ENCODE assay signal across 9 cellular contexts in genomic region chr1:197327776-197328364, GRCh38. TPM values are rescaled to one million over a fixed set of nuclear protein-coding genes. Genes with fewer than 3 reads are reported as not detected.
DNase-seq lines count a peak whose midpoint lies in the region; ATAC-seq, FAIRE-seq and TF ChIP-seq lines count a peak whose summit lies in the region.
"Had no signal": no experiment of that assay in that cellular context is flagged by ENCODE, and none has a peak within 500 bp of the region (broad histone marks: within the 10 kb centered on the region; RNA-seq: fewer than 3 reads in every experiment).

No MANE protein-coding gene starts in this region.

- in situ Hi-C loops in transverse colon (cut with MboI; ENCODE audit: low pct_ligation_motif_present in 1 of 4, low pct_unique_long_range_greater_than_20kb in 1 of 4, low sequenced_read_pairs in 3 of 4), result no loop called here

- H3K27ac Mint-ChIP-seq in activated CD8-positive, alpha-beta T cell treated with anti-CD3 and anti-CD28 coated beads for 36 hours, result no peak overlapping the region
- no peak overlapping the region for H3K27ac Mint-ChIP-seq in activated CD8-positive, alpha-beta T cell treated with anti-CD3 and anti-CD28 coated beads, Interleukin-2, amount 10 ng/mL, durations not matched to agents 7 days and 5 days
- H3K27ac Mint-ChIP-seq in stimulated activated naive B cell treated with anti-CD40 and anti-IgM and Interleukin-4, amounts not matched to agents 10 μg/mL and 1 μg/mL and 100 μg/mL, for 72 hours, result no peak overlapping the region
- H3K27ac Mint-ChIP-seq: immature natural killer cell had no signal

- no peaks in the 10 kb centered on the region for H3K4me1 ChIP-seq in endothelial cell of umbilical vein (ENCODE audit: control insufficient read depth, extremely low read depth, insufficient read depth, low read length)
- H3K4me1 ChIP-seq in transverse colon, result no peaks in the 10 kb centered on the region

- CTCF ChIA-PET in activated CD8-positive, alpha-beta T cell treated with anti-CD3 and anti-CD28 coated beads for 36 hours (lab: Charles Lee), result interaction anchor here (0.6 to 3.7 kb wide), 6 partner anchors 8 to 180 kb away, joined by 3 to 23 read pairs (median 3); no protein-coding TSS in a partner anchor
- CTCF ChIA-PET in activated CD8-positive, alpha-beta T cell treated with anti-CD3 and anti-CD28 coated beads, Interleukin-2, amount 10 ng/mL, durations not matched to agents 7 days and 5 days (lab: Charles Lee), result interaction anchor here (0.6 to 4.1 kb wide), 7 partner anchors 9 to 147 kb away, joined by 3 to 39 read pairs (median 4); no protein-coding TSS in a partner anchor
- CTCF ChIA-PET in endothelial cell of umbilical vein (lab: Charles Lee), result interaction anchor here (0.6 to 2.8 kb wide), 6 partner anchors 9 to 112 kb away, joined by 3 to 23 read pairs (median 4); no protein-coding TSS in a partner anchor

- no peaks in the 10 kb centered on the region for H3K9me1 ChIP-seq in endothelial cell of umbilical vein (replicated peaks; ENCODE audit: control insufficient read depth, extremely low read depth, insufficient read depth, low read length)

- H3K36me3 Mint-ChIP-seq in activated CD8-positive, alpha-beta T cell treated with anti-CD3 and anti-CD28 coated beads for 36 hours (ENCODE audit: low read depth), result no peaks in the 10 kb centered on the region
- H3K36me3 Mint-ChIP-seq in activated CD8-positive, alpha-beta T cell treated with anti-CD3 and anti-CD28 coated beads, Interleukin-2, amount 10 ng/mL, durations not matched to agents 7 days and 5 days (ENCODE audit: low read depth), result no peaks in the 10 kb centered on the region
- no peaks in the 10 kb centered on the region for H3K36me3 Mint-ChIP-seq in stimulated activated naive B cell treated with anti-CD40 and anti-IgM and Interleukin-4, amounts not matched to agents 10 μg/mL and 1 μg/mL and 100 μg/mL, for 72 hours
- H3K36me3 Mint-ChIP-seq: immature natural killer cell had no signal

- POLR2A ChIA-PET in activated CD8-positive, alpha-beta T cell treated with anti-CD3 and anti-CD28 coated beads for 36 hours (lab: Charles Lee), result no interaction called here
- POLR2A ChIA-PET in activated CD8-positive, alpha-beta T cell treated with anti-CD3 and anti-CD28 coated beads, Interleukin-2, amount 10 ng/mL, durations not matched to agents 7 days and 5 days (lab: Charles Lee), result no interaction called here
- POLR2A ChIA-PET in endothelial cell of umbilical vein (lab: Charles Lee), result no interaction called here

- no peak overlapping the region for H3K4me3 Mint-ChIP-seq in activated CD8-positive, alpha-beta T cell treated with anti-CD3 and anti-CD28 coated beads for 36 hours
- H3K4me3 Mint-ChIP-seq in activated CD8-positive, alpha-beta T cell treated with anti-CD3 and anti-CD28 coated beads, Interleukin-2, amount 10 ng/mL, durations not matched to agents 7 days and 5 days, result no peak overlapping the region
- no peak overlapping the region for H3K4me3 Mint-ChIP-seq in stimulated activated naive B cell treated with anti-CD40 and anti-IgM and Interleukin-4, amounts not matched to agents 10 μg/mL and 1 μg/mL and 100 μg/mL, for 72 hours
- H3K4me3 Mint-ChIP-seq: immature natural killer cell had no signal

- WGBS in transverse colon (ENCODE audit: low coverage in 1 of 2), 2 donors, result 8 to 18% methylated on average over 2 of the region's 2 CpGs

- no peaks in the 10 kb centered on the region for H3K79me2 ChIP-seq in endothelial cell of umbilical vein (ENCODE audit: control insufficient read depth, insufficient read depth, low read length)

- H3K27ac ChIP-seq in endothelial cell of umbilical vein (ENCODE audit: insufficient read depth, low read depth, low read length), result no peak overlapping the region
- no peak overlapping the region for H3K27ac ChIP-seq in transverse colon

- no peak overlapping the region for H3K9ac ChIP-seq in endothelial cell of umbilical vein (replicated peaks; ENCODE audit: extremely low read depth, insufficient read depth, low read length)

- TF ChIP-seq POLR2A in endothelial cell of umbilical vein (IDR thresholded peaks at IDR 0.05; ENCODE audit: low read depth, low read length) (no peak), transverse colon (IDR thresholded peaks at IDR 0.05) (no peak)

- no peak for ATAC-seq in activated CD8-positive, alpha-beta T cell treated with anti-CD3 and anti-CD28 coated beads for 36 hours
- ATAC-seq in activated CD8-positive, alpha-beta T cell treated with anti-CD3 and anti-CD28 coated beads, Interleukin-2, amount 10 ng/mL, durations not matched to agents 7 days and 5 days, result no peak
- no peak for ATAC-seq in HG02973 (IDR thresholded peaks at IDR 0.05; ENCODE audit: unreplicated experiment)
- ATAC-seq in stimulated activated naive B cell treated with anti-CD40 and anti-IgM and Interleukin-4, amounts not matched to agents 10 μg/mL and 1 μg/mL and 100 μg/mL, for 72 hours (replicated peaks), result no peak
- no peak for ATAC-seq in HG03025 (IDR thresholded peaks at IDR 0.05; ENCODE audit: low FRiP score, unreplicated experiment)

- H4K20me1 ChIP-seq in endothelial cell of umbilical vein (replicated peaks; ENCODE audit: control insufficient read depth, extremely low read depth, insufficient read depth, low read length), result no peaks in the 10 kb centered on the region

- intact Hi-C loops in activated CD8-positive, alpha-beta T cell treated with anti-CD3 and anti-CD28 coated beads for 36 hours (cut with micrococcal nuclease), result loop anchor here (10.0 kb wide), 1 partner anchor 143 kb away; no protein-coding TSS in a partner anchor
- intact Hi-C loops in endothelial cell of umbilical vein (cut with micrococcal nuclease), result no loop called here
- intact Hi-C loops in transverse colon (cut with DNase I; ENCODE audit: low total_unique reads), result no loop called here

- peak; percentile 37 for FAIRE-seq in endothelial cell of umbilical vein (lab: Jason Lieb, UNC)

- no peaks in the 10 kb centered on the region for H3K36me3 ChIP-seq in endothelial cell of umbilical vein (ENCODE audit: control insufficient read depth in 2 of 2, extremely low read depth in 1 of 2, insufficient read depth in 2 of 2, low read length in 2 of 2)
- H3K36me3 ChIP-seq in transverse colon, result no peaks in the 10 kb centered on the region

- no peaks in the 10 kb centered on the region for H3K27me3 Mint-ChIP-seq in activated CD8-positive, alpha-beta T cell treated with anti-CD3 and anti-CD28 coated beads for 36 hours
- peaks cover 10% of the 10 kb centered on the region for H3K27me3 Mint-ChIP-seq in activated CD8-positive, alpha-beta T cell treated with anti-CD3 and anti-CD28 coated beads, Interleukin-2, amount 10 ng/mL, durations not matched to agents 7 days and 5 days (ENCODE audit: low read depth)
- no peaks in the 10 kb centered on the region for H3K27me3 Mint-ChIP-seq in stimulated activated naive B cell treated with anti-CD40 and anti-IgM and Interleukin-4, amounts not matched to agents 10 μg/mL and 1 μg/mL and 100 μg/mL, for 72 hours

- DNase-seq in activated CD8-positive, alpha-beta T cell treated with anti-CD3 and anti-CD28 coated beads for 36 hours, result no peak
- no peak for DNase-seq in activated CD8-positive, alpha-beta T cell treated with anti-CD3 and anti-CD28 coated beads, Interleukin-2, amount 10 ng/mL, durations not matched to agents 7 days and 5 days
- DNase-seq in NCI-H2227 treated with DMSO at 0.1 percent for 48 hours (lab: John Stamatoyannopoulos, UW) (peak; percentile 30), endothelial cell of umbilical vein (ENCODE audit: low read depth, low spot score) (peak; percentile 21), transverse colon (no peak)
- DNase-seq in stimulated activated naive B cell treated with anti-CD40 and anti-IgM and Interleukin-4, amounts not matched to agents 10 μg/mL and 1 μg/mL and 100 μg/mL, for 72 hours, result no peak
- DNase-seq: immature natural killer cell had no signal

- no peak overlapping the region for H2AFZ ChIP-seq in endothelial cell of umbilical vein (ENCODE audit: low read depth, low read length)

- dilution Hi-C loops in endothelial cell of umbilical vein (cut with MboI; ENCODE audit: extremely low pct_ligation_motif_present, low sequenced_read_pairs), result no loop called here

- H3K4me1 Mint-ChIP-seq in activated CD8-positive, alpha-beta T cell treated with anti-CD3 and anti-CD28 coated beads for 36 hours (ENCODE audit: low read depth), result no peaks in the 10 kb centered on the region
- H3K4me1 Mint-ChIP-seq in activated CD8-positive, alpha-beta T cell treated with anti-CD3 and anti-CD28 coated beads, Interleukin-2, amount 10 ng/mL, durations not matched to agents 7 days and 5 days (ENCODE audit: low read depth), result no peaks in the 10 kb centered on the region
- peaks cover 0 to 2% of the 10 kb centered on the region in 2 donors for H3K4me1 Mint-ChIP-seq in stimulated activated naive B cell treated with anti-CD40 and anti-IgM and Interleukin-4, amounts not matched to agents 10 μg/mL and 1 μg/mL and 100 μg/mL, for 72 hours
- H3K4me1 Mint-ChIP-seq: immature natural killer cell had no signal

- no peak overlapping the region for H3K4me2 ChIP-seq in endothelial cell of umbilical vein (ENCODE audit: insufficient read depth, low read length)

- no peak for TF ChIP-seq EP300 in transverse colon (IDR thresholded peaks at IDR 0.05; ENCODE audit: low read depth)

- H3K4me3 ChIP-seq in endothelial cell of umbilical vein (replicated peaks in 1 of 3; ENCODE audit: insufficient read depth in 1 of 3, low read depth in 1 of 3, low read length in 3 of 3) (no peak overlapping the region), transverse colon (no peak overlapping the region)

- H3K27me3 ChIP-seq in endothelial cell of umbilical vein (ENCODE audit: control insufficient read depth in 2 of 2, insufficient read depth in 2 of 2, low read length in 2 of 2) (peaks cover 0 to 2% of the 10 kb centered on the region in 2 experiments), transverse colon (no peaks in the 10 kb centered on the region)

- no peaks in the 10 kb centered on the region for H3K9me3 ChIP-seq in endothelial cell of umbilical vein (replicated peaks; ENCODE audit: control insufficient read depth, insufficient read depth, low read length)
- no peaks in the 10 kb centered on the region for H3K9me3 ChIP-seq in transverse colon

- H3K9me3 Mint-ChIP-seq in activated CD8-positive, alpha-beta T cell treated with anti-CD3 and anti-CD28 coated beads for 36 hours, result no peaks in the 10 kb centered on the region
- H3K9me3 Mint-ChIP-seq in activated CD8-positive, alpha-beta T cell treated with anti-CD3 and anti-CD28 coated beads, Interleukin-2, amount 10 ng/mL, durations not matched to agents 7 days and 5 days (ENCODE audit: insufficient read depth), result no peaks in the 10 kb centered on the region
- no peaks in the 10 kb centered on the region for H3K9me3 Mint-ChIP-seq in stimulated activated naive B cell treated with anti-CD40 and anti-IgM and Interleukin-4, amounts not matched to agents 10 μg/mL and 1 μg/mL and 100 μg/mL, for 72 hours

- TF ChIP-seq CTCF in activated CD8-positive, alpha-beta T cell treated with anti-CD3 and anti-CD28 coated beads for 36 hours (IDR thresholded peaks at IDR 0.05), result peak; percentile 68
- peak; percentile 28 to 44 for TF ChIP-seq CTCF in endothelial cell of umbilical vein (IDR thresholded peaks at IDR 0.05; ENCODE audit: extremely low read depth in 1 of 2, insufficient read depth in 1 of 2, low read depth in 1 of 2, low read length in 2 of 2)
- TF ChIP-seq CTCF in transverse colon (IDR thresholded peaks at IDR 0.05), result peak; percentile 23 to 46 (median 40)

- no TSS peak for BruUV-seq in endothelial cell of umbilical vein (replicated peaks; lab: Mats Ljungman, UMichigan)

RNA-seq across cellular contexts. Expression of gene CRB1, which starts 59.8 kb away (rescaled TPM):
- total RNA-seq in activated CD8-positive, alpha-beta T cell treated with anti-CD3 and anti-CD28 coated beads for 36 hours, result not detected
- total RNA-seq in activated CD8-positive, alpha-beta T cell treated with anti-CD3 and anti-CD28 coated beads, Interleukin-2, amount 10 ng/mL, durations not matched to agents 7 days and 5 days, result under 1 TPM in 1 of 2 experiments, not detected in 1; 0.08 TPM
- total RNA-seq in endothelial cell of umbilical vein, result not detected in 2 replicates
- not detected in 2 replicates for polyA plus RNA-seq in endothelial cell of umbilical vein
- polyA plus RNA-seq in endothelial cell of umbilical vein (2011; cell fraction: cytosol; rRNA removed), result 0.01 and 0.06 TPM in 2 replicates
- 0.06 TPM in 1 of 2 replicates, not detected in the other for polyA plus RNA-seq in endothelial cell of umbilical vein (2011; cell fraction: nucleus; rRNA removed)
- polyA plus RNA-seq in endothelial cell of umbilical vein (2012), result 0.08 TPM in 1 of 2 replicates, not detected in the other
- not detected in 2 replicates for polyA minus RNA-seq in endothelial cell of umbilical vein
- polyA minus RNA-seq in endothelial cell of umbilical vein (2011; cell fraction: cytosol; rRNA and poly(A)+ RNA removed), result not detected
- 0.34 TPM in 1 of 2 replicates, not detected in the other for polyA minus RNA-seq in endothelial cell of umbilical vein (2011; cell fraction: nucleus; rRNA and poly(A)+ RNA removed)
- 1 to 10 TPM in 1 of 4 donors, under 1 TPM in 2, not detected in 1; 0.14 to 2.8 (median 0.32) TPM for total RNA-seq in transverse colon

Comparison
In these comparisons a context has a peak if more than half of its experiments do, and no peak if none do; other contexts are left out.
1. DNase-seq: peak in NCI-H2227 treated with DMSO at 0.1 percent for 48 hours (single experiment) and endothelial cell of umbilical vein (single experiment); none in activated CD8-positive, alpha-beta T cell treated with anti-CD3 and anti-CD28 coated beads for 36 hours (single experiment), activated CD8-positive, alpha-beta T cell treated with anti-CD3 and anti-CD28 coated beads, Interleukin-2, amount 10 ng/mL, durations not matched to agents 7 days and 5 days (single experiment), transverse colon (single experiment) and stimulated activated naive B cell treated with anti-CD40 and anti-IgM and Interleukin-4, amounts not matched to agents 10 μg/mL and 1 μg/mL and 100 μg/mL, for 72 hours (single experiment).
2. Peak in every context shown above with its lines, with median percentiles within 50 percentile points of each other: CTCF ChIP-seq.